1 cellular context compared by ENCODE assay signal in genomic region chr14:31070431-31070830, GRCh38.
TF ChIP-seq lines count a peak whose summit lies in the region.

No MANE protein-coding gene starts in this region.

TF ChIP-seq in HepG2, 621 proteins besides CTCF, POLR2A, EP300 and RAD21 (continued from another document):
- TF ChIP-seq DMTF1 (CRISPR knock-in tag; IDR thresholded peaks at IDR 0.05), result no peak
- no peak for TF ChIP-seq CBFB (CRISPR knock-in tag; IDR thresholded peaks at IDR 0.05)
- no peak for TF ChIP-seq ARNTL (CRISPR knock-in tag; IDR thresholded peaks at IDR 0.05)
- TF ChIP-seq REPIN1 (CRISPR knock-in tag; IDR thresholded peaks at IDR 0.05; ENCODE audit: borderline replicate concordance, low read depth), result no peak
- TF ChIP-seq JUN (CRISPR knock-in tag; IDR thresholded peaks at IDR 0.05), result no peak
- TF ChIP-seq TFAP4 (IDR thresholded peaks at IDR 0.05; ENCODE audit: borderline replicate concordance, low read depth), result no peak
- 0 out of 2 replicates have a peak, but pooled peaks have one; percentile 8 for TF ChIP-seq MXD3 (CRISPR knock-in tag; IDR thresholded peaks at IDR 0.05)
- no peak for TF ChIP-seq ZZZ3 (CRISPR knock-in tag; IDR thresholded peaks at IDR 0.05; ENCODE audit: borderline replicate concordance)
- TF ChIP-seq ZNF121 (CRISPR knock-in tag; IDR thresholded peaks at IDR 0.05), result peak; percentile 33; the same call in 1 of the 2 replicates
- no peak for TF ChIP-seq RXRA (CRISPR knock-in tag; IDR thresholded peaks at IDR 0.05)
- TF ChIP-seq ZNF781 (CRISPR knock-in tag; IDR thresholded peaks at IDR 0.05; ENCODE audit: borderline replicate concordance, not compliant biosample characterization), result no peak
- no peak for TF ChIP-seq ZNF235 (CRISPR knock-in tag; IDR thresholded peaks at IDR 0.05; ENCODE audit: borderline replicate concordance)
- TF ChIP-seq THYN1 (CRISPR knock-in tag; IDR thresholded peaks at IDR 0.05; ENCODE audit: borderline replicate concordance, low read depth), result no peak
